In genomic region chr17:11712445-11712844, GRCh38 we compare ENCODE assay signal across 9 cellular contexts.
"Had no signal": no experiment of that assay in that cellular context is flagged by ENCODE, and none has a peak within 500 bp of the region (broad histone marks: within the 10 kb centered on the region; RNA-seq: fewer than 3 reads in every experiment).

No MANE protein-coding gene starts in this region.

- H3K4me1 ChIP-seq: HAP-1 had no signal

- DNase-seq: GM23248, GOT3, H7, HFFc6, KG1 had no signal

- ATAC-seq: HCT116 had no signal

- H3K9me3 ChIP-seq: HAP-1 had no signal

- H3K4me3 ChIP-seq: GM23248, HAP-1 had no signal

- H3K4me1 Mint-ChIP-seq: IgD-negative memory B cell had no signal

- H3K36me3 Mint-ChIP-seq: IgD-negative memory B cell had no signal

- FAIRE-seq: HTR-8/SVneo had no signal

- H3K27me3 Mint-ChIP-seq: IgD-negative memory B cell had no signal

- H3K27ac ChIP-seq: GM23248 had no signal

- H3K4me3 Mint-ChIP-seq: HFFc6, IgD-negative memory B cell had no signal

- H3K36me3 ChIP-seq: HAP-1 had no signal

- H3K9ac ChIP-seq: GM23248 had no signal

- H2AFZ ChIP-seq: GM23248 had no signal
